13 cellular contexts compared by ENCODE assay signal in genomic region chr2:202031261-202031986, GRCh38. TPM values are rescaled to one million over a fixed set of nuclear protein-coding genes. Genes with fewer than 3 reads are reported as not detected.
DNase-seq lines count a peak whose midpoint lies in the region; ATAC-seq and TF ChIP-seq lines count a peak whose summit lies in the region.
"Had no signal": no experiment of that assay in that cellular context is flagged by ENCODE, and none has a peak within 500 bp of the region (broad histone marks: within the 10 kb centered on the region; RNA-seq: fewer than 3 reads in every experiment).

No MANE protein-coding gene starts in this region.

- peaks cover 4 to 10% of the 10 kb centered on the region in 2 donors for H3K27me3 Mint-ChIP-seq in T-cell
- H3K27me3 Mint-ChIP-seq in glutamatergic neuron (ENCODE audit: unreplicated experiment), result peaks cover 13% of the 10 kb centered on the region
- H3K27me3 Mint-ChIP-seq in activated naive CD4-positive, alpha-beta T cell treated with anti-CD3 and anti-CD28 coated beads for 36 hours (ENCODE audit: low read depth), result peaks cover 13% of the 10 kb centered on the region

- TF ChIP-seq POLR2A in gastrocnemius medialis (IDR thresholded peaks at IDR 0.05) (no peak), lower leg skin (IDR thresholded peaks at IDR 0.05) (no peak)

- H3K4me3 Mint-ChIP-seq in T-cell (peak overlapping the region in 2 of 3 donors; percentile 11 to 85), glutamatergic neuron (ENCODE audit: unreplicated experiment) (peak overlapping the region; percentile 91)
- H3K4me3 Mint-ChIP-seq in activated naive CD4-positive, alpha-beta T cell treated with anti-CD3 and anti-CD28 coated beads for 36 hours, result no peak overlapping the region

- intact Hi-C loops in gastrocnemius medialis (cut with DNase I; ENCODE audit: low total_unique reads), result loop anchor here (5.0 to 10.0 kb wide), 5 partner anchors 99 to 983 kb away; partner anchors contain the start of genes ALS2, NBEAL1 and NOP58
- intact Hi-C loops in lower leg skin (cut with DNase I; ENCODE audit: low total_unique reads), result no loop called here
- intact Hi-C loops in activated naive CD4-positive, alpha-beta T cell treated with anti-CD3 and anti-CD28 coated beads for 36 hours (cut with micrococcal nuclease), result loop anchor here (5.0 to 10.0 kb wide), 5 partner anchors 236 to 883 kb away; partner anchors contain the start of genes CARF, NOP58, STRADB and TRAK2

- no peak for TF ChIP-seq CTCF in glutamatergic neuron (IDR thresholded peaks at IDR 0.05; ENCODE audit: partially characterized antibody, unreplicated experiment)
- TF ChIP-seq CTCF in gastrocnemius medialis (IDR thresholded peaks at IDR 0.05 in 4 of 5, conservative IDR thresholded peaks at IDR 0.05 in 1 of 5), result no peak
- no peak for TF ChIP-seq CTCF in lower leg skin (IDR thresholded peaks at IDR 0.05)

- H3K27ac Mint-ChIP-seq in T-cell, result no peak overlapping the region
- no peak overlapping the region for H3K27ac Mint-ChIP-seq in glutamatergic neuron (ENCODE audit: unreplicated experiment)
- H3K27ac Mint-ChIP-seq in activated naive CD4-positive, alpha-beta T cell treated with anti-CD3 and anti-CD28 coated beads for 36 hours, result no peak overlapping the region

- in situ Hi-C loops in gastrocnemius medialis (cut with MboI; ENCODE audit: low sequenced_read_pairs in 4 of 4), result loop anchor here in 1 of 4 donors (10.0 kb wide), 1 partner anchor 147 kb away; no protein-coding TSS in a partner anchor

- DNase-seq in H7, result peak; percentile 58
- no peak for DNase-seq in T-cell
- no peak for DNase-seq in glutamatergic neuron
- no peak for DNase-seq in gastrocnemius medialis
- DNase-seq in lower leg skin (ENCODE audit: low spot score in 2 of 2), result no peak
- no peak for DNase-seq in activated naive CD4-positive, alpha-beta T cell treated with anti-CD3 and anti-CD28 coated beads for 36 hours
- DNase-seq: DMS79 treated with DMSO at 0.1 percent for 48 hours; NCI-H2171; stimulated activated CD4-positive, alpha-beta T cell treated with anti-CD3 and anti-CD28 coated beads, Interleukin-2, amount 100 ng/mL, for 24 hours had no signal

- peaks cover 12 to 14% (median 12%) of the 10 kb centered on the region in 3 donors for H3K4me1 Mint-ChIP-seq in T-cell
- H3K4me1 Mint-ChIP-seq in glutamatergic neuron (ENCODE audit: low read depth, unreplicated experiment), result peaks cover 21% of the 10 kb centered on the region
- H3K4me1 Mint-ChIP-seq in activated naive CD4-positive, alpha-beta T cell treated with anti-CD3 and anti-CD28 coated beads for 36 hours (ENCODE audit: low read depth), result peaks cover 12% of the 10 kb centered on the region

- H3K36me3 Mint-ChIP-seq in T-cell, result no peaks in the 10 kb centered on the region
- no peaks in the 10 kb centered on the region for H3K36me3 Mint-ChIP-seq in glutamatergic neuron (ENCODE audit: unreplicated experiment)
- H3K36me3 Mint-ChIP-seq in activated naive CD4-positive, alpha-beta T cell treated with anti-CD3 and anti-CD28 coated beads for 36 hours (ENCODE audit: low read depth), result no peaks in the 10 kb centered on the region

- ATAC-seq in T-cell (replicated peaks in 1 of 4) (no peak), gastrocnemius medialis (no peak), GM21381 (IDR thresholded peaks at IDR 0.05; ENCODE audit: unreplicated experiment) (no peak), HG02870 (IDR thresholded peaks at IDR 0.05; ENCODE audit: unreplicated experiment) (no peak)

- POLR2A ChIA-PET in T-cell (lab: Charles Lee), result no interaction called here

- no peak overlapping the region; the same call in 1 of the 2 replicates for H3K4me3 ChIP-seq in H7 (ENCODE audit: insufficient read depth, low read depth, low read length)
- peak overlapping the region in 1 of 4 donors; percentile 97 for H3K4me3 ChIP-seq in gastrocnemius medialis
- no peak overlapping the region for H3K4me3 ChIP-seq in lower leg skin (ENCODE audit: low read depth, poor library complexity, severe bottlenecking)

- H3K9me3 ChIP-seq in gastrocnemius medialis, result no peaks in the 10 kb centered on the region
- H3K9me3 ChIP-seq: neutrophil had no signal

- WGBS in lower leg skin, 2 donors, result 53 to 57% methylated on average over 5 of the region's 5 CpGs

- H3K27me3 ChIP-seq in H7 (ENCODE audit: control insufficient read depth, insufficient read depth, low read length) (peaks cover 14% of the 10 kb centered on the region), gastrocnemius medialis (no peaks in the 10 kb centered on the region)

- peaks cover 22 to 37% of the 10 kb centered on the region in 2 donors for H3K4me1 ChIP-seq in gastrocnemius medialis

- H3K9me3 Mint-ChIP-seq in T-cell (no peaks in the 10 kb centered on the region), glutamatergic neuron (ENCODE audit: unreplicated experiment) (peaks cover 13% of the 10 kb centered on the region)
- H3K9me3 Mint-ChIP-seq in activated naive CD4-positive, alpha-beta T cell treated with anti-CD3 and anti-CD28 coated beads for 36 hours, result no peaks in the 10 kb centered on the region

- peaks cover 6% of the 10 kb centered on the region for H3K36me3 ChIP-seq in H7 (replicated peaks; ENCODE audit: control insufficient read depth, insufficient read depth, low read length)
- no peaks in the 10 kb centered on the region for H3K36me3 ChIP-seq in gastrocnemius medialis
- H3K36me3 ChIP-seq: neutrophil had no signal

- CTCF ChIA-PET in T-cell (lab: Charles Lee), result interaction anchor here in 1 of 2 donors (0.6 kb wide), 1 partner anchor 1344 kb away, joined by 9 read pairs; no protein-coding TSS in a partner anchor
- CTCF ChIA-PET in activated naive CD4-positive, alpha-beta T cell treated with anti-CD3 and anti-CD28 coated beads for 36 hours (lab: Charles Lee), result interaction anchor here (0.6 kb wide), 1 partner anchor 129 kb away, joined by 3 read pairs; no protein-coding TSS in a partner anchor

- peak overlapping the region; percentile 98 to 100 (median 99) for H3K27ac ChIP-seq in gastrocnemius medialis
- H3K27ac ChIP-seq: neutrophil had no signal

RNA-seq across cellular contexts. Expression of gene FZD7, which starts 2.2 kb away (rescaled TPM):
- 103 and 114 TPM in 2 replicates for total RNA-seq in H7 (2014; rRNA removed; shearing (Covaris generic))
- under 1 TPM; 0.15 to 0.93 (median 0.56) TPM for total RNA-seq in T-cell
- total RNA-seq in glutamatergic neuron (ENCODE audit: unreplicated experiment), result 19.0 TPM
- total RNA-seq in gastrocnemius medialis, result 1 to 10 TPM; 4.4 to 9.4 (median 6.4) TPM
- total RNA-seq in lower leg skin, result 10 to 100 TPM in 3 of 4 donors, 1 to 10 TPM in 1; 9.1 to 38.9 (median 22.1) TPM
- under 1 TPM; 0.17 to 0.43 TPM for total RNA-seq in activated naive CD4-positive, alpha-beta T cell treated with anti-CD3 and anti-CD28 coated beads for 36 hours

RNA-seq across cellular contexts. Expression of gene KIAA2012, which starts 41.6 kb away (rescaled TPM):
- not detected in 2 replicates for total RNA-seq in H7 (2014; rRNA removed; shearing (Covaris generic))
- total RNA-seq in T-cell (not detected), glutamatergic neuron (ENCODE audit: unreplicated experiment) (not detected), gastrocnemius medialis (not detected), lower leg skin (not detected)
- total RNA-seq in activated naive CD4-positive, alpha-beta T cell treated with anti-CD3 and anti-CD28 coated beads for 36 hours, result not detected
- total RNA-seq: subcutaneous adipose tissue had no signal
